17 cellular contexts compared by ENCODE assay signal in genomic region chr2:238729261-238729935, GRCh38.
DNase-seq lines count a peak whose midpoint lies in the region; ATAC-seq and TF ChIP-seq lines count a peak whose summit lies in the region.
"Had no signal": no experiment of that assay in that cellular context is flagged by ENCODE, and none has a peak within 500 bp of the region (broad histone marks: within the 10 kb centered on the region; RNA-seq: fewer than 3 reads in every experiment).

No MANE protein-coding gene starts in this region.

- peaks cover 53% of the 10 kb centered on the region for H3F3A ChIP-seq in GM23248 (ENCODE audit: insufficient read depth)

- peak overlapping the region; percentile 89 for H3K9ac ChIP-seq in GM23248
- peak overlapping the region in 1 of 3 donors; percentile 34 for H3K9ac ChIP-seq in skeletal muscle tissue (ENCODE audit: low read depth in 1 of 3, low read length in 3 of 3)

- peak overlapping the region in 4 of 5 experiments; percentile 60 to 88 (median 85) for H3K27ac Mint-ChIP-seq in brain
- H3K27ac Mint-ChIP-seq in activated T-helper 2 cell treated with anti-CD3 and anti-CD28 coated beads, Interferon-gamma antibody, Interleukin-2, Interleukin-4, amounts not matched to agents 10 μg/mL and 5 μg/mL and 100 μg/mL, durations not matched to agents 14 hours and 24 hours and 36 hours = no peak overlapping the region
- H3K27ac Mint-ChIP-seq: effector memory CD8-positive, alpha-beta T cell; progenitor cell of endocrine pancreas had no signal

- DNase-seq in GM23248 (peak; percentile 23), left lung (no peak), cerebellum (ENCODE audit: low spot score) (no peak), foreskin melanocyte (no peak)
- DNase-seq in activated T-helper 2 cell treated with anti-CD3 and anti-CD28 coated beads, Interferon-gamma antibody, Interleukin-2, Interleukin-4, amounts not matched to agents 10 μg/mL and 5 μg/mL and 100 μg/mL, durations not matched to agents 14 hours and 24 hours and 36 hours (ENCODE audit: low spot score) = no peak
- DNase-seq: activated gamma-delta T cell; effector memory CD8-positive, alpha-beta T cell; MM.1S; NCI-H2029 treated with DMSO at 0.1 percent for 48 hours; NCI-H524 treated with DMSO at 0.1 percent for 48 hours; PC-3; thyroid gland had no signal

- H3K36me3 ChIP-seq in GM23248 (ENCODE audit: low read depth) (no peaks in the 10 kb centered on the region), left lung (no peaks in the 10 kb centered on the region), skeletal muscle tissue (ENCODE audit: control insufficient read depth in 3 of 3, insufficient read depth in 3 of 3, low read length in 3 of 3) (no peaks in the 10 kb centered on the region)
- H3K36me3 ChIP-seq: cardiac muscle cell, thyroid gland had no signal

- peak overlapping the region; percentile 87 for H3K4me2 ChIP-seq in GM23248 (ENCODE audit: unreplicated experiment)

- no peaks in the 10 kb centered on the region for H3K79me2 ChIP-seq in GM23248 (ENCODE audit: insufficient read depth)

- peaks cover 13% of the 10 kb centered on the region for H3K27me3 Mint-ChIP-seq in brain
- peaks cover 2% of the 10 kb centered on the region for H3K27me3 Mint-ChIP-seq in activated T-helper 2 cell treated with anti-CD3 and anti-CD28 coated beads, Interferon-gamma antibody, Interleukin-2, Interleukin-4, amounts not matched to agents 10 μg/mL and 5 μg/mL and 100 μg/mL, durations not matched to agents 14 hours and 24 hours and 36 hours (ENCODE audit: low read depth)

- H3K9me2 ChIP-seq in GM23248 (ENCODE audit: insufficient read depth) = no peaks in the 10 kb centered on the region

- TF ChIP-seq CTCF in brain (conservative IDR thresholded peaks at IDR 0.05) (no peak), left lung (IDR thresholded peaks at IDR 0.05) (no peak)

- H3K4me3 Mint-ChIP-seq in brain = peak overlapping the region in 1 of 5 experiments; percentile 14
- no peak overlapping the region for H3K4me3 Mint-ChIP-seq in activated T-helper 2 cell treated with anti-CD3 and anti-CD28 coated beads, Interferon-gamma antibody, Interleukin-2, Interleukin-4, amounts not matched to agents 10 μg/mL and 5 μg/mL and 100 μg/mL, durations not matched to agents 14 hours and 24 hours and 36 hours (ENCODE audit: low read depth)
- H3K4me3 Mint-ChIP-seq: effector memory CD8-positive, alpha-beta T cell had no signal

- intact Hi-C loops in left lung (cut with DNase I) = no loop called here
- intact Hi-C loops in activated T-helper 2 cell treated with anti-CD3 and anti-CD28 coated beads, Interferon-gamma antibody, Interleukin-2, Interleukin-4, amounts not matched to agents 10 μg/mL and 5 μg/mL and 100 μg/mL, durations not matched to agents 14 hours and 24 hours and 36 hours (cut with micrococcal nuclease) = no loop called here

- 52 to 55% methylated on average over 11 of the region's 11 CpGs for WGBS in GM23248 (ENCODE audit: low coverage in 1 of 2, low lambda C conversion rate in 2 of 2, missing lambda C conversion rate in 2 of 2), 2 experiments

- H3K27me3 ChIP-seq in GM23248 (replicated peaks; ENCODE audit: insufficient read depth) = no peaks in the 10 kb centered on the region
- no peaks in the 10 kb centered on the region for H3K27me3 ChIP-seq in left lung
- peaks cover 0 to 2% (median 2%) of the 10 kb centered on the region in 3 donors for H3K27me3 ChIP-seq in skeletal muscle tissue (ENCODE audit: control insufficient read depth in 3 of 3, insufficient read depth in 3 of 3, low read length in 3 of 3)
- H3K27me3 ChIP-seq: cardiac muscle cell, thyroid gland had no signal

- H3K27ac ChIP-seq in GM23248 (peak overlapping the region; percentile 100), left lung (peak overlapping the region; percentile 1 to 73), skeletal muscle tissue (ENCODE audit: low read depth, low read length) (peak overlapping the region; percentile 71)
- H3K27ac ChIP-seq: cardiac muscle cell had no signal

- H4K20me1 ChIP-seq in GM23248 (ENCODE audit: insufficient read depth) = no peaks in the 10 kb centered on the region

- in situ Hi-C loops in GM23248 (cut with MboI) = loop anchor here (10.0 kb wide), 1 partner anchor 115 kb away; the partner anchor contains the start of gene TWIST2

- H3K9me3 ChIP-seq in GM23248 (ENCODE audit: low read depth) (no peaks in the 10 kb centered on the region), left lung (peaks cover 0 to 2% of the 10 kb centered on the region in 2 donors), skeletal muscle tissue (ENCODE audit: control insufficient read depth in 3 of 3, low read length in 3 of 3) (peaks cover 0 to 9% (median 3%) of the 10 kb centered on the region in 3 donors)
- H3K9me3 ChIP-seq: thyroid gland had no signal

- ATAC-seq in left lung (no peak), HG02678 (IDR thresholded peaks at IDR 0.05; ENCODE audit: unreplicated experiment) (no peak)
- ATAC-seq: effector memory CD8-positive, alpha-beta T cell; PC-3 had no signal

- H3K4me1 Mint-ChIP-seq in brain = peaks cover 17% of the 10 kb centered on the region
- no peaks in the 10 kb centered on the region for H3K4me1 Mint-ChIP-seq in activated T-helper 2 cell treated with anti-CD3 and anti-CD28 coated beads, Interferon-gamma antibody, Interleukin-2, Interleukin-4, amounts not matched to agents 10 μg/mL and 5 μg/mL and 100 μg/mL, durations not matched to agents 14 hours and 24 hours and 36 hours (ENCODE audit: low read depth)

- H3K9me3 Mint-ChIP-seq in brain = peaks cover 0 to 3% (median 0%) of the 10 kb centered on the region in 5 experiments
- H3K9me3 Mint-ChIP-seq in activated T-helper 2 cell treated with anti-CD3 and anti-CD28 coated beads, Interferon-gamma antibody, Interleukin-2, Interleukin-4, amounts not matched to agents 10 μg/mL and 5 μg/mL and 100 μg/mL, durations not matched to agents 14 hours and 24 hours and 36 hours = no peaks in the 10 kb centered on the region
- H3K9me3 Mint-ChIP-seq: effector memory CD8-positive, alpha-beta T cell had no signal

- peaks cover 44% of the 10 kb centered on the region for H3K4me1 ChIP-seq in GM23248 (ENCODE audit: insufficient read depth)
- H3K4me1 ChIP-seq in left lung = no peaks in the 10 kb centered on the region
- peaks cover 5 to 9% (median 6%) of the 10 kb centered on the region in 3 donors for H3K4me1 ChIP-seq in skeletal muscle tissue (ENCODE audit: control insufficient read depth in 3 of 3, insufficient read depth in 3 of 3, low read length in 3 of 3)
- H3K4me1 ChIP-seq: thyroid gland had no signal

- H3K36me3 Mint-ChIP-seq in brain = no peaks in the 10 kb centered on the region
- no peaks in the 10 kb centered on the region for H3K36me3 Mint-ChIP-seq in activated T-helper 2 cell treated with anti-CD3 and anti-CD28 coated beads, Interferon-gamma antibody, Interleukin-2, Interleukin-4, amounts not matched to agents 10 μg/mL and 5 μg/mL and 100 μg/mL, durations not matched to agents 14 hours and 24 hours and 36 hours (ENCODE audit: low read depth)

- no peak overlapping the region for H2AFZ ChIP-seq in GM23248

- H3K4me3 ChIP-seq in GM23248 = peak overlapping the region; percentile 25
- H3K4me3 ChIP-seq in left lung = no peak overlapping the region
- peak overlapping the region in 1 of 3 donors; percentile 24 for H3K4me3 ChIP-seq in skeletal muscle tissue (ENCODE audit: low read length in 3 of 3)
- H3K4me3 ChIP-seq: cardiac muscle cell, thyroid gland had no signal

Comparison
In these comparisons a context has a peak if more than half of its experiments do, and no peak if none do; other contexts are left out.
1. H3K27ac ChIP-seq: peak in every context shown above with its lines; median percentile 100 in GM23248; 71 in skeletal muscle tissue; 37 in left lung.